1 cellular context compared by ENCODE assay signal in the genomic region with DNA sequence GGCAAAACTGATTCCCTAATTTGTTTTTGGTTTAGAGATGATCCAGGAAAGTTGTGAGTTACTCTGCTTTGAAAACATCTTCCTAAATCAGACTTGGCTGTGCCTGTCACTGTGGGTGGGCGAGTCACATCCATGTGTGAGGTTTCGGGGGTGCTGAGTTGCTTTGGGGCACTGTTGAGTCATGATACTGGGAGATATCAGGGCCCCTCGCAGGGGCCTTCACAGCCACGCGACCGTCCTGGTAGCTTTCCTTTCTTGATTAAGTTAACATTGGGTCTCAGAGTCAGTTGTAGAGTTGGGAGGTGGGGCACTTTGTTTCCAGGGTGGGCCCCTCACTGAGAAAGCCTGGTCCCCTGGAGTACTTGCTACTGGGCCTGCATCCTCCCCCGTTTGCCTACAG.
TF ChIP-seq lines count a peak whose summit lies in the region.

No MANE protein-coding gene starts in this region.

TF ChIP-seq in GM23338, 12 proteins besides CTCF, POLR2A, EP300 and RAD21 (continued from another document):
- TF ChIP-seq, protein P1, sequence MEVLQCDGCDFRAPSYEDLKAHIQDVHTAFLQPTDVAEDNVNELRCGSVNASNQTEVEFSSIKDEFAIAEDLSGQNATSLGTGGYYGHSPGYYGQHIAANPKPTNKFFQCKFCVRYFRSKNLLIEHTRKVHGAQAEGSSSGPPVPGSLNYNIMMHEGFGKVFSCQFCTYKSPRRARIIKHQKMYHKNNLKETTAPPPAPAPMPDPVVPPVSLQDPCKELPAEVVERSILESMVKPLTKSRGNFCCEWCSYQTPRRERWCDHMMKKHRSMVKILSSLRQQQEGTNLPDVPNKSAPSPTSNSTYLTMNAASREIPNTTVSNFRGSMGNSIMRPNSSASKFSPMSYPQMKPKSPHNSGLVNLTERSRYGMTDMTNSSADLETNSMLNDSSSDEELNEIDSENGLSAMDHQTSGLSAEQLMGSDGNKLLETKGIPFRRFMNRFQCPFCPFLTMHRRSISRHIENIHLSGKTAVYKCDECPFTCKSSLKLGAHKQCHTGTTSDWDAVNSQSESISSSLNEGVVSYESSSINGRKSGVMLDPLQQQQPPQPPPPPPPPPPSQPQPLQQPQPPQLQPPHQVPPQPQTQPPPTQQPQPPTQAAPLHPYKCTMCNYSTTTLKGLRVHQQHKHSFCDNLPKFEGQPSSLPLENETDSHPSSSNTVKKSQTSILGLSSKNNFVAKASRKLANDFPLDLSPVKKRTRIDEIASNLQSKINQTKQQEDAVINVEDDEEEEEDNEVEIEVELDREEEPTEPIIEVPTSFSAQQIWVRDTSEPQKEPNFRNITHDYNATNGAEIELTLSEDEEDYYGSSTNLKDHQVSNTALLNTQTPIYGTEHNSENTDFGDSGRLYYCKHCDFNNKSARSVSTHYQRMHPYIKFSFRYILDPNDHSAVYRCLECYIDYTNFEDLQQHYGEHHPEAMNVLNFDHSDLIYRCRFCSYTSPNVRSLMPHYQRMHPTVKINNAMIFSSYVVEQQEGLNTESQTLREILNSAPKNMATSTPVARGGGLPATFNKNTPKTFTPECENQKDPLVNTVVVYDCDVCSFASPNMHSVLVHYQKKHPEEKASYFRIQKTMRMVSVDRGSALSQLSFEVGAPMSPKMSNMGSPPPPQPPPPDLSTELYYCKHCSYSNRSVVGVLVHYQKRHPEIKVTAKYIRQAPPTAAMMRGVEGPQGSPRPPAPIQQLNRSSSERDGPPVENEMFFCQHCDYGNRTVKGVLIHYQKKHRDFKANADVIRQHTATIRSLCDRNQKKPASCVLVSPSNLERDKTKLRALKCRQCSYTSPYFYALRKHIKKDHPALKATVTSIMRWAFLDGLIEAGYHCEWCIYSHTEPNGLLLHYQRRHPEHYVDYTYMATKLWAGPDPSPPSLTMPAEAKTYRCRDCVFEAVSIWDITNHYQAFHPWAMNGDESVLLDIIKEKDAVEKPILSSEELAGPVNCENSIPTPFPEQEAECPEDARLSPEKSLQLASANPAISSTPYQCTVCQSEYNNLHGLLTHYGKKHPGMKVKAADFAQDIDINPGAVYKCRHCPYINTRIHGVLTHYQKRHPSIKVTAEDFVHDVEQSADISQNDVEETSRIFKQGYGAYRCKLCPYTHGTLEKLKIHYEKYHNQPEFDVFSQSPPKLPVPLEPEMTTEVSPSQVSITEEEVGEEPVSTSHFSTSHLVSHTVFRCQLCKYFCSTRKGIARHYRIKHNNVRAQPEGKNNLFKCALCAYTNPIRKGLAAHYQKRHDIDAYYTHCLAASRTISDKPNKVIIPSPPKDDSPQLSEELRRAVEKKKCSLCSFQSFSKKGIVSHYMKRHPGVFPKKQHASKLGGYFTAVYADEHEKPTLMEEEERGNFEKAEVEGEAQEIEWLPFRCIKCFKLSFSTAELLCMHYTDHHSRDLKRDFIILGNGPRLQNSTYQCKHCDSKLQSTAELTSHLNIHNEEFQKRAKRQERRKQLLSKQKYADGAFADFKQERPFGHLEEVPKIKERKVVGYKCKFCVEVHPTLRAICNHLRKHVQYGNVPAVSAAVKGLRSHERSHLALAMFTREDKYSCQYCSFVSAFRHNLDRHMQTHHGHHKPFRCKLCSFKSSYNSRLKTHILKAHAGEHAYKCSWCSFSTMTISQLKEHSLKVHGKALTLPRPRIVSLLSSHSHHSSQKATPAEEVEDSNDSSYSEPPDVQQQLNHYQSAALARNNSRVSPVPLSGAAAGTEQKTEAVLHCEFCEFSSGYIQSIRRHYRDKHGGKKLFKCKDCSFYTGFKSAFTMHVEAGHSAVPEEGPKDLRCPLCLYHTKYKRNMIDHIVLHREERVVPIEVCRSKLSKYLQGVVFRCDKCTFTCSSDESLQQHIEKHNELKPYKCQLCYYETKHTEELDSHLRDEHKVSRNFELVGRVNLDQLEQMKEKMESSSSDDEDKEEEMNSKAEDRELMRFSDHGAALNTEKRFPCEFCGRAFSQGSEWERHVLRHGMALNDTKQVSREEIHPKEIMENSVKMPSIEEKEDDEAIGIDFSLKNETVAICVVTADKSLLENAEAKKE (CRISPR knock-in tag; IDR thresholded peaks at IDR 0.05): no peak
